Comparison of ENCODE assay signal across 1 cellular context in the genomic region with DNA sequence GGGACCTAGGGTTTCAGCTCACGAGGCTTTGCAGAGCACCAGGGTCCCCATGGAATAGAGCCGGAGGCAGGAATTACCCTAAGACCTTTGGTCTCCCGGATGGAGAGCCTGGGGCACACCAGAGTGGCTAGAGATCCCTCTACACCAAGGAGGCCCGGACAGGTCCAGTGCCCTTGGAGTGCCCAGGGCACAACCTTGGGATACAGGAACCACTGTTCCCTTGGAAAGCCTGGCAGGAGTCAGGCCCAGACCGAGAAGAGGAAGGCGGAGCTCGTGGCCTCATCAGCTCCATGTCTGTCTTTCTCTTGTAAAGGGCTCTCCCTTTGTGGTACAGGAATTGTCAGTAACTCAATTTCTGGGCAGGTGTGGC.
TF ChIP-seq lines count a peak whose summit lies in the region.

No MANE protein-coding gene starts in this region.

TF ChIP-seq in GM23338, 12 proteins besides CTCF, POLR2A, EP300 and RAD21 (continued from another document):
- TF ChIP-seq ZNF462 (CRISPR knock-in tag; IDR thresholded peaks at IDR 0.05) (no peak), REST (IDR thresholded peaks at IDR 0.05; ENCODE audit: unreplicated experiment) (no peak)
TF ChIP-seq in GM23338: peak in this region for 0.
